16 cellular contexts compared by ENCODE assay signal in genomic region chr4:162952232-162952631, GRCh38.
DNase-seq lines count a peak whose midpoint lies in the region; ATAC-seq, FAIRE-seq and TF ChIP-seq lines count a peak whose summit lies in the region.
"Had no signal": no experiment of that assay in that cellular context is flagged by ENCODE, and none has a peak within 500 bp of the region (broad histone marks: within the 10 kb centered on the region; RNA-seq: fewer than 3 reads in every experiment).

No MANE protein-coding gene starts in this region.

- H3K36me3 ChIP-seq in HUES6 (ENCODE audit: control insufficient read depth, insufficient read depth, low read length): no peaks in the 10 kb centered on the region
- no peaks in the 10 kb centered on the region for H3K36me3 ChIP-seq in astrocyte (ENCODE audit: insufficient read depth, low read length)
- H3K36me3 ChIP-seq: transverse colon had no signal

- H3K27ac Mint-ChIP-seq in astrocyte (ENCODE audit: unreplicated experiment): peak overlapping the region; percentile 91
- H3K27ac Mint-ChIP-seq in stimulated activated naive B cell treated with anti-CD40 and anti-IgM and Interleukin-4, amounts not matched to agents 10 μg/mL and 1 μg/mL and 100 μg/mL, for 72 hours: no peak overlapping the region
- H3K27ac Mint-ChIP-seq: activated CD4-positive, alpha-beta memory T cell treated with anti-CD3 and anti-CD28 coated beads for 36 hours; HFFc6 had no signal

- DNase-seq in Daoy (ENCODE audit: low read depth) (peak; percentile 23), astrocyte (ENCODE audit: low read depth) (peak; percentile 36), iris pigment epithelial cell (ENCODE audit: low read depth) (peak; percentile 29), cerebellar cortex (ENCODE audit: low spot score) (no peak), NCI-H748 (lab: John Stamatoyannopoulos, UW; ENCODE audit: unreplicated experiment) (no peak)
- DNase-seq in stimulated activated naive B cell treated with anti-CD40 and anti-IgM and Interleukin-4, amounts not matched to agents 10 μg/mL and 1 μg/mL and 100 μg/mL, for 72 hours: no peak
- DNase-seq: activated CD4-positive, alpha-beta memory T cell treated with anti-CD3 and anti-CD28 coated beads for 36 hours; AML-193; effector memory CD4-positive, alpha-beta T cell; HFFc6; left cardiac atrium; NCI-H1417; RPMI8226; transverse colon had no signal

- H3K27me3 ChIP-seq in HUES6 (ENCODE audit: control insufficient read depth, insufficient read depth, low read length): no peaks in the 10 kb centered on the region
- no peaks in the 10 kb centered on the region for H3K27me3 ChIP-seq in astrocyte (ENCODE audit: insufficient read depth, low read length)
- H3K27me3 ChIP-seq: transverse colon had no signal

- no peaks in the 10 kb centered on the region for H3K36me3 Mint-ChIP-seq in astrocyte (ENCODE audit: low read depth, unreplicated experiment)
- H3K36me3 Mint-ChIP-seq in stimulated activated naive B cell treated with anti-CD40 and anti-IgM and Interleukin-4, amounts not matched to agents 10 μg/mL and 1 μg/mL and 100 μg/mL, for 72 hours: no peaks in the 10 kb centered on the region
- H3K36me3 Mint-ChIP-seq: activated CD4-positive, alpha-beta memory T cell treated with anti-CD3 and anti-CD28 coated beads for 36 hours had no signal

- no peak for FAIRE-seq in astrocyte (lab: Jason Lieb, UNC)

- no peak overlapping the region for H2AFZ ChIP-seq in astrocyte (ENCODE audit: low read depth, low read length)

- H3K4me1 ChIP-seq in HUES6 (ENCODE audit: control insufficient read depth, insufficient read depth, low read length): peaks cover 6% of the 10 kb centered on the region
- no peaks in the 10 kb centered on the region for H3K4me1 ChIP-seq in astrocyte (ENCODE audit: insufficient read depth, low read length)
- H3K4me1 ChIP-seq: transverse colon had no signal

- no peak overlapping the region for H3K9ac ChIP-seq in HUES6 (ENCODE audit: low read length)
- no peak overlapping the region for H3K9ac ChIP-seq in astrocyte (ENCODE audit: low read length)

- H3K79me2 ChIP-seq in astrocyte (ENCODE audit: insufficient read depth, low read length): no peaks in the 10 kb centered on the region

- no peak overlapping the region for H3K4me3 Mint-ChIP-seq in astrocyte (ENCODE audit: unreplicated experiment)
- no peak overlapping the region for H3K4me3 Mint-ChIP-seq in stimulated activated naive B cell treated with anti-CD40 and anti-IgM and Interleukin-4, amounts not matched to agents 10 μg/mL and 1 μg/mL and 100 μg/mL, for 72 hours
- H3K4me3 Mint-ChIP-seq: activated CD4-positive, alpha-beta memory T cell treated with anti-CD3 and anti-CD28 coated beads for 36 hours; HFFc6 had no signal

- ATAC-seq in stimulated activated naive B cell treated with anti-CD40 and anti-IgM and Interleukin-4, amounts not matched to agents 10 μg/mL and 1 μg/mL and 100 μg/mL, for 72 hours (replicated peaks): no peak
- no peak for ATAC-seq in HG02840 (IDR thresholded peaks at IDR 0.05; ENCODE audit: low FRiP score, unreplicated experiment)
- ATAC-seq: left cardiac atrium had no signal

- no peak overlapping the region for H3K4me3 ChIP-seq in HUES6 (ENCODE audit: low read depth, low read length)
- no peak overlapping the region for H3K4me3 ChIP-seq in astrocyte (ENCODE audit: insufficient read depth, low read depth, low read length)
- H3K4me3 ChIP-seq: transverse colon had no signal

- H3K27me3 Mint-ChIP-seq in astrocyte (ENCODE audit: low read depth, unreplicated experiment): no peaks in the 10 kb centered on the region
- H3K27me3 Mint-ChIP-seq in stimulated activated naive B cell treated with anti-CD40 and anti-IgM and Interleukin-4, amounts not matched to agents 10 μg/mL and 1 μg/mL and 100 μg/mL, for 72 hours: no peaks in the 10 kb centered on the region
- H3K27me3 Mint-ChIP-seq: activated CD4-positive, alpha-beta memory T cell treated with anti-CD3 and anti-CD28 coated beads for 36 hours had no signal

- H3K27ac ChIP-seq in HUES6 (ENCODE audit: low read depth, low read length) (peak overlapping the region; percentile 36; the same call in 1 of the 2 replicates), astrocyte (ENCODE audit: low read depth, low read length) (no peak overlapping the region)
- H3K27ac ChIP-seq: transverse colon had no signal

- no peak for TF ChIP-seq CTCF in astrocyte (IDR thresholded peaks at IDR 0.05; ENCODE audit: insufficient read depth, low read depth, low read length)

- H3K9me3 ChIP-seq in HUES6 (ENCODE audit: control insufficient read depth, insufficient read depth, low read depth, low read length) (no peaks in the 10 kb centered on the region), astrocyte (ENCODE audit: insufficient read depth, low read depth, low read length) (no peaks in the 10 kb centered on the region)
- H3K9me3 ChIP-seq: transverse colon had no signal

- peaks cover 10% of the 10 kb centered on the region for H3K4me1 Mint-ChIP-seq in astrocyte (ENCODE audit: low read depth, unreplicated experiment)
- no peaks in the 10 kb centered on the region for H3K4me1 Mint-ChIP-seq in stimulated activated naive B cell treated with anti-CD40 and anti-IgM and Interleukin-4, amounts not matched to agents 10 μg/mL and 1 μg/mL and 100 μg/mL, for 72 hours

- no peaks in the 10 kb centered on the region for H3K9me3 Mint-ChIP-seq in astrocyte (ENCODE audit: unreplicated experiment)
- H3K9me3 Mint-ChIP-seq in stimulated activated naive B cell treated with anti-CD40 and anti-IgM and Interleukin-4, amounts not matched to agents 10 μg/mL and 1 μg/mL and 100 μg/mL, for 72 hours: no peaks in the 10 kb centered on the region
- H3K9me3 Mint-ChIP-seq: activated CD4-positive, alpha-beta memory T cell treated with anti-CD3 and anti-CD28 coated beads for 36 hours had no signal

- H3K4me2 ChIP-seq in astrocyte (ENCODE audit: low read length): no peak overlapping the region

- no peaks in the 10 kb centered on the region for H4K20me1 ChIP-seq in astrocyte (ENCODE audit: insufficient read depth, low read length)

Comparison
In these comparisons a context has a peak if more than half of its experiments do, and no peak if none do; other contexts are left out.
1. DNase-seq: peak in Daoy (single experiment), astrocyte (single experiment) and iris pigment epithelial cell (single experiment); none in cerebellar cortex (single experiment), NCI-H748 (single experiment) and stimulated activated naive B cell treated with anti-CD40 and anti-IgM and Interleukin-4, amounts not matched to agents 10 μg/mL and 1 μg/mL and 100 μg/mL, for 72 hours (single experiment).